Comparison of ENCODE assay signal across 18 cellular contexts in the genomic region with DNA sequence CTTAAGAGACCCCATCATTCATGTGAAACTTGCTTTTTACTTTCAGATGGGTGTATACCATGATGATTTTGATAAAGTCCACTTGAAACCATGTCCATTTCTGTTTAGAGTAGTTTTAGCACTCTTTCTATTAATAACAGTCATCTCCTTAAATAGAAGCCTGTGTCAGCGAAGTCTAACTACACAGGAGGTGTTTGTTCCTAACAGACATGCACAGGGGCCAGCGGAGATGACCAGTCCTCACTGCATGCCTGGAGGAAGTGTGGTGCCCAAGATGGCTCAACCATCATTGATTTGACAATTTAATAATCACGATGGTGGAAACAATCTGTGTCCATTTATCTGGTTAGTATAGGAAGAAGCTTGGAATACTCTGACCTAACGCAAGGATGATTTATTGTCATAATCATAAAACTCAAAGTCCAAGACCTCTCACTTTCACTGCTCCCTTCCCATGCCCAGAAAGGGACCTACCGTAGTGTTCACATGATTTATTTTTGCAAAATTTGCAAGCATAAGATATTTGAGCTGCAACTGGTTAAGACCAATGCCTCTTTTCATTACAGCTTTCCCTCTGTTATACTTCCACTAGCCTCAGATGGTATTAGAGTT. TPM values are rescaled to one million over a fixed set of nuclear protein-coding genes. Genes with fewer than 3 reads are reported as not detected.
DNase-seq lines count a peak whose midpoint lies in the region; ATAC-seq and TF ChIP-seq lines count a peak whose summit lies in the region.
"Had no signal": no experiment of that assay in that cellular context is flagged by ENCODE, and none has a peak within 500 bp of the region (broad histone marks: within the 10 kb centered on the region; RNA-seq: fewer than 3 reads in every experiment).

No MANE protein-coding gene starts in this region.

- peak overlapping the region; percentile 17 to 91 (median 84); a peak in 17 of 22 replicates for H3K27ac ChIP-seq in BLaER1 treated with 17β-estradiol and CSF1 and Interleukin-3, amounts not matched to agents 10 nM and 100 nM
- H3K27ac ChIP-seq in skeletal muscle tissue (ENCODE audit: low read depth, low read length): peak overlapping the region; percentile 28

- peak overlapping the region in 7 of 11 experiments; percentile 38 to 83 (median 71); a peak in 12 of 22 replicates for H3K4me2 ChIP-seq in BLaER1 treated with 17β-estradiol and CSF1 and Interleukin-3, amounts not matched to agents 10 nM and 100 nM
- H3K4me2 ChIP-seq: GM23338 had no signal

- no peak for DNase-seq in mucosa of descending colon
- no peak for DNase-seq in Ammon's horn (ENCODE audit: low spot score)
- DNase-seq in A172 (ENCODE audit: low spot score): no peak
- DNase-seq in occipital lobe (lab: John Stamatoyannopoulos, UW): no peak
- DNase-seq: BE2C; C1 segment of cervical spinal cord; Caco-2; CD4-positive, alpha-beta memory T cell; DMS153; DND-41; H9 had no signal

- TF ChIP-seq CTCF in mucosa of descending colon (IDR thresholded peaks at IDR 0.05): no peak

- H3K4me3 ChIP-seq in BLaER1 treated with 17β-estradiol and CSF1 and Interleukin-3, amounts not matched to agents 10 nM and 100 nM: no peak overlapping the region
- H3K4me3 ChIP-seq in mucosa of descending colon: no peak overlapping the region
- H3K4me3 ChIP-seq in skeletal muscle tissue (ENCODE audit: low read length in 3 of 3): no peak overlapping the region
- H3K4me3 ChIP-seq: GM23338 had no signal

- no peak overlapping the region for H3K9ac ChIP-seq in BLaER1 treated with 17β-estradiol and CSF1 and Interleukin-3, amounts not matched to agents 10 nM and 100 nM
- H3K9ac ChIP-seq in skeletal muscle tissue (ENCODE audit: low read depth in 1 of 3, low read length in 3 of 3): no peak overlapping the region

- no peak overlapping the region for H3K4me3 Mint-ChIP-seq in activated T-helper 17 cell treated with anti-CD3 and anti-CD28 coated beads, Interleukin-2, amount 50 U/mL, for 72 hours
- H3K4me3 Mint-ChIP-seq: CD4-positive, alpha-beta memory T cell; GM23338; H9 had no signal

- no peaks in the 10 kb centered on the region for H3K36me3 ChIP-seq in BLaER1 treated with 17β-estradiol and CSF1 and Interleukin-3, amounts not matched to agents 10 nM and 100 nM
- H3K36me3 ChIP-seq in mucosa of descending colon (ENCODE audit: low read depth) (no peaks in the 10 kb centered on the region), skeletal muscle tissue (ENCODE audit: control insufficient read depth in 3 of 3, insufficient read depth in 3 of 3, low read length in 3 of 3) (no peaks in the 10 kb centered on the region)
- H3K36me3 ChIP-seq: BE2C had no signal

- H3K27me3 Mint-ChIP-seq in activated T-helper 17 cell treated with anti-CD3 and anti-CD28 coated beads, Interleukin-2, amount 50 U/mL, for 72 hours: no peaks in the 10 kb centered on the region

- intact Hi-C loops in mucosa of descending colon (cut with DNase I, micrococcal nuclease): no loop called here

- H3K27ac Mint-ChIP-seq in activated T-helper 17 cell treated with anti-CD3 and anti-CD28 coated beads, Interleukin-2, amount 50 U/mL, for 72 hours: peak overlapping the region; percentile 60
- H3K27ac Mint-ChIP-seq: CD4-positive, alpha-beta memory T cell; GM23338; H9 had no signal

- no peaks in the 10 kb centered on the region for H3K36me3 Mint-ChIP-seq in activated T-helper 17 cell treated with anti-CD3 and anti-CD28 coated beads, Interleukin-2, amount 50 U/mL, for 72 hours (ENCODE audit: low read depth)
- H3K36me3 Mint-ChIP-seq: CD4-positive, alpha-beta memory T cell had no signal

- H3K9me3 ChIP-seq in BLaER1 treated with 17β-estradiol and CSF1 and Interleukin-3, amounts not matched to agents 10 nM and 100 nM (replicated peaks in 1 of 11): no peaks in the 10 kb centered on the region; a peak in 1 of 22 replicates
- H3K9me3 ChIP-seq in mucosa of descending colon: no peaks in the 10 kb centered on the region
- no peaks in the 10 kb centered on the region for H3K9me3 ChIP-seq in skeletal muscle tissue (ENCODE audit: control insufficient read depth in 3 of 3, low read length in 3 of 3)
- H3K9me3 ChIP-seq: BE2C, Caco-2 had no signal

- H3K9me3 Mint-ChIP-seq in activated T-helper 17 cell treated with anti-CD3 and anti-CD28 coated beads, Interleukin-2, amount 50 U/mL, for 72 hours: no peaks in the 10 kb centered on the region
- H3K9me3 Mint-ChIP-seq: GM23338, H9 had no signal

- peaks cover 19 to 84% (median 39%) of the 10 kb centered on the region in 10 experiments for H3K4me1 ChIP-seq in BLaER1 treated with 17β-estradiol and CSF1 and Interleukin-3, amounts not matched to agents 10 nM and 100 nM
- H3K4me1 ChIP-seq in mucosa of descending colon (ENCODE audit: low read depth): peaks cover 4% of the 10 kb centered on the region
- H3K4me1 ChIP-seq in skeletal muscle tissue (ENCODE audit: control insufficient read depth in 3 of 3, insufficient read depth in 3 of 3, low read length in 3 of 3): peaks cover 21 to 58% (median 40%) of the 10 kb centered on the region in 3 donors
- H3K4me1 ChIP-seq: BE2C, Caco-2 had no signal

- ATAC-seq in activated T-helper 17 cell treated with anti-CD3 and anti-CD28 coated beads, Interleukin-2, amount 50 U/mL, for 72 hours (replicated peaks): no peak
- ATAC-seq in mucosa of descending colon (peak; percentile 50), GM21515 (IDR thresholded peaks at IDR 0.05; ENCODE audit: unreplicated experiment) (no peak)
- ATAC-seq: GM23338, HCT116 had no signal

- peaks cover 5% of the 10 kb centered on the region for H3K4me1 Mint-ChIP-seq in activated T-helper 17 cell treated with anti-CD3 and anti-CD28 coated beads, Interleukin-2, amount 50 U/mL, for 72 hours

- no peaks in the 10 kb centered on the region for H3K27me3 ChIP-seq in BLaER1 treated with 17β-estradiol and CSF1 and Interleukin-3, amounts not matched to agents 10 nM and 100 nM
- no peaks in the 10 kb centered on the region for H3K27me3 ChIP-seq in skeletal muscle tissue (ENCODE audit: control insufficient read depth in 3 of 3, insufficient read depth in 3 of 3, low read length in 3 of 3)
- H3K27me3 ChIP-seq: BE2C had no signal

- H4K20me1 ChIP-seq in BLaER1 treated with 17β-estradiol and CSF1 and Interleukin-3, amounts not matched to agents 10 nM and 100 nM: no peaks in the 10 kb centered on the region

RNA-seq across cellular contexts. Expression of a gene that starts 31.0 kb away (rescaled TPM):
- 10 to 100 TPM; 10.6 to 10.7 TPM for total RNA-seq in activated T-helper 17 cell treated with anti-CD3 and anti-CD28 coated beads, Interleukin-2, amount 50 U/mL, for 72 hours
- 100 to 1,000 TPM; 149 to 242 (median 215) TPM for total RNA-seq in mucosa of descending colon
- total RNA-seq in skeletal muscle tissue: 7.8 TPM
- total RNA-seq in A172 (2014; rRNA removed; shearing (Covaris generic)): not detected in 2 replicates
- 0.47 TPM for total RNA-seq in occipital lobe
- total RNA-seq: GM23338, H4 had no signal

Comparison
In these comparisons a context has a peak if more than half of its experiments do, and no peak if none do; other contexts are left out.
1. RNA of a gene that starts 31.0 kb away (total RNA-seq): 149 to 242 TPM in mucosa of descending colon; 10.6 to 10.7 TPM in activated T-helper 17 cell treated with anti-CD3 and anti-CD28 coated beads, Interleukin-2, amount 50 U/mL, for 72 hours, 7.8 TPM in skeletal muscle tissue (single experiment), 0.47 TPM in occipital lobe (single experiment) and not detected in A172; every median in the first group is over 10 times any median in the second.